ENCODE assay signal across 1 cellular context in the genomic region with DNA sequence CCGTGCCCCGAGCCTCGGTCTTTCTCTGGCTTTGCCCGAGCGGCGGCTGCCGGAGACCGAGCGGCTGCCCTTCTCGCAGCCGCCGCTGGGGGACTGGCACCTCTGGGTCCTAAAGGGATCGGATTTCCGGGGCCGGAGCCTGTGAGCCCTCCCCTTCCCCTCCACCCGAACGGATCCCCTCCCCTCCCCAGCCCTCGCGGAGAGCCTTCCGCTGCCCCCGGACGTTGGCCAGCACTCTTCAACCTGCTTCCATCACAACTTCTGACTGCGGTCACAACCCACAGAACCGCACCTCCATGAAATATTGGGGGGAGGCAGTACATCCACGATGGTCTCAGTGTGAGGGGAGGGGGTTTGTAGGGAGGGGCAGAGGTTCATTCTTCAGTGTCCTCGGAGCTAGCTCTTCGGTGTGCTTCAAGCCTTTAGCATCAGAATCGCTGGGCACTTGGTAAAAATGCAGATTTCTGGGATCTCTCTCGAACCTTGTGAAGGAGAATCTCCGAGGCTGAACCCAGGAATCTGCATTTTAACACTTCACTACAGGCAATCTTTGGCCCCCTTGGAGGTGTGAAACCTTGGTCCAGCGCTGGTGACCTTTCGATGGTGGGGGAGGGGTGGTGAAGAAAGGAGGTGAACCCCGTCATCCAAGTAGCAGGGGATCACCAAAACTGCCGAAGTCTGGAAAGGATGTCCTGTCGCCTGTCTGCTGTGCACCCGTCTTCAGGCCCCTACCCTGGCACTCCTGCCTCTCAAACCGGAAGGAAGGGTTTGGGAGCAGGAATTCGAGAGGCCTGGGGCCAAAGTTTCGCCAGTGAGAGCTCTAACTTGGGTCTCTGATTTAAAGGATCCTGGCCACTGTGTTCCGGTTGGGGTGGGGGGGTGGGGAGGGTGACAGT.
TF ChIP-seq lines count a peak whose summit lies in the region.

No MANE protein-coding gene starts in this region.

TF ChIP-seq in SK-N-SH treated with all-trans-retinoic acid at 6 μM for 48 hours, 23 proteins besides CTCF, POLR2A, EP300 and RAD21 (continued from another document):
- TF ChIP-seq, protein P1, sequence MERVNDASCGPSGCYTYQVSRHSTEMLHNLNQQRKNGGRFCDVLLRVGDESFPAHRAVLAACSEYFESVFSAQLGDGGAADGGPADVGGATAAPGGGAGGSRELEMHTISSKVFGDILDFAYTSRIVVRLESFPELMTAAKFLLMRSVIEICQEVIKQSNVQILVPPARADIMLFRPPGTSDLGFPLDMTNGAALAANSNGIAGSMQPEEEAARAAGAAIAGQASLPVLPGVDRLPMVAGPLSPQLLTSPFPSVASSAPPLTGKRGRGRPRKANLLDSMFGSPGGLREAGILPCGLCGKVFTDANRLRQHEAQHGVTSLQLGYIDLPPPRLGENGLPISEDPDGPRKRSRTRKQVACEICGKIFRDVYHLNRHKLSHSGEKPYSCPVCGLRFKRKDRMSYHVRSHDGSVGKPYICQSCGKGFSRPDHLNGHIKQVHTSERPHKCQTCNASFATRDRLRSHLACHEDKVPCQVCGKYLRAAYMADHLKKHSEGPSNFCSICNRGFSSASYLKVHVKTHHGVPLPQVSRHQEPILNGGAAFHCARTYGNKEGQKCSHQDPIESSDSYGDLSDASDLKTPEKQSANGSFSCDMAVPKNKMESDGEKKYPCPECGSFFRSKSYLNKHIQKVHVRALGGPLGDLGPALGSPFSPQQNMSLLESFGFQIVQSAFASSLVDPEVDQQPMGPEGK (CRISPR knock-in tag; IDR thresholded peaks at IDR 0.05; ENCODE audit: borderline replicate concordance), result peak; percentile 83; the same call in 1 of the 2 replicates
- TF ChIP-seq CSDC2 (CRISPR knock-in tag; IDR thresholded peaks at IDR 0.05) (no peak), BACH2 (CRISPR knock-in tag; IDR thresholded peaks at IDR 0.05; ENCODE audit: borderline replicate concordance) (no peak)
- TF ChIP-seq, protein P2, sequence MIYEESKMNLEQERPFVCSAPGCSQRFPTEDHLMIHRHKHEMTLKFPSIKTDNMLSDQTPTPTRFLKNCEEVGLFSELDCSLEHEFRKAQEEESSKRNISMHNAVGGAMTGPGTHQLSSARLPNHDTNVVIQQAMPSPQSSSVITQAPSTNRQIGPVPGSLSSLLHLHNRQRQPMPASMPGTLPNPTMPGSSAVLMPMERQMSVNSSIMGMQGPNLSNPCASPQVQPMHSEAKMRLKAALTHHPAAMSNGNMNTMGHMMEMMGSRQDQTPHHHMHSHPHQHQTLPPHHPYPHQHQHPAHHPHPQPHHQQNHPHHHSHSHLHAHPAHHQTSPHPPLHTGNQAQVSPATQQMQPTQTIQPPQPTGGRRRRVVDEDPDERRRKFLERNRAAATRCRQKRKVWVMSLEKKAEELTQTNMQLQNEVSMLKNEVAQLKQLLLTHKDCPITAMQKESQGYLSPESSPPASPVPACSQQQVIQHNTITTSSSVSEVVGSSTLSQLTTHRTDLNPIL (CRISPR knock-in tag; IDR thresholded peaks at IDR 0.05; ENCODE audit: low read depth), result no peak
- TF ChIP-seq, protein P3, sequence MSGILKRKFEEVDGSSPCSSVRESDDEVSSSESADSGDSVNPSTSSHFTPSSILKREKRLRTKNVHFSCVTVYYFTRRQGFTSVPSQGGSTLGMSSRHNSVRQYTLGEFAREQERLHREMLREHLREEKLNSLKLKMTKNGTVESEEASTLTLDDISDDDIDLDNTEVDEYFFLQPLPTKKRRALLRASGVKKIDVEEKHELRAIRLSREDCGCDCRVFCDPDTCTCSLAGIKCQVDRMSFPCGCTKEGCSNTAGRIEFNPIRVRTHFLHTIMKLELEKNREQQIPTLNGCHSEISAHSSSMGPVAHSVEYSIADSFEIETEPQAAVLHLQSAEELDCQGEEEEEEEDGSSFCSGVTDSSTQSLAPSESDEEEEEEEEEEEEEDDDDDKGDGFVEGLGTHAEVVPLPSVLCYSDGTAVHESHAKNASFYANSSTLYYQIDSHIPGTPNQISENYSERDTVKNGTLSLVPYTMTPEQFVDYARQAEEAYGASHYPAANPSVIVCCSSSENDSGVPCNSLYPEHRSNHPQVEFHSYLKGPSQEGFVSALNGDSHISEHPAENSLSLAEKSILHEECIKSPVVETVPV (CRISPR knock-in tag; IDR thresholded peaks at IDR 0.05), result no peak
TF ChIP-seq in SK-N-SH treated with all-trans-retinoic acid at 6 μM for 48 hours: peak in this region for 3.
